Comparison of ENCODE assay signal across 22 cellular contexts in the genomic region with DNA sequence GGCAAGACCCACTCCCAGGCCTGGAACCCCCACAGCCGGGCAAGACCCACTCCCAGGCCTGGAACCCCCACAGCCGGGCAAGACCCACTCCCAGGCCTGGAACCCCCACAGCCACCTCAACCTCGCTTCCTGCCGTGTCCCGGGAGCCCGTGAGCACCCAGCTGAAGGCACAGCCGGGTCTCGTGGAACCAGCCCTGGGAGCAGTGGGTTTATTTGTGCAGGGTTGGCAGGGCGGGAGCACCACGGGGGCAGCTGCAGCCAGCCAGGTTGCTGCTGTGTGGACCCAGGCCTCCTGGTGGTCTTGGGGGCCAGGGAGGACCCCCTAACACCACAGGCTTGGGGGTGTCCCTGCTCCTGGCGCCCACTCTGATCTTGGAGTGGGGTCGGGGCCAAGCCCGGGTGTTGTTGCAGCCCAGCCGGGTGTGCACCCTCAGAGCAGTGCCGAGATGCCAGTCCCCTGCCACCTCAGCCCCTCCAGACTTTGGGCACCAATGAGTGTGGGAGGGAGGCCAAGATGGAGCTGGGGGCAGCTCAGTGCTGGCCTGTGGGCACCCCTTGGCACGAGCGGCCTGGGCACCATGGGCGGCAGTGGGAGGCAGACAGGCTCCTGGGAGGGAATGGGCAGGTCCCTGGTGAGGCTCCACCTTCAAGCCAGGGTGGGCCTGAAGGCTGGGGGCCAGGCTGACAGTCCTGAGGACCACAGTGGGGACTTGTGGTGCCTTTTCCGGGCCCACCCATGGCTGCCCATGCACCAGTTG. TPM values are rescaled to one million over a fixed set of nuclear protein-coding genes. Genes with fewer than 3 reads are reported as not detected.
DNase-seq lines count a peak whose midpoint lies in the region; ATAC-seq, FAIRE-seq and TF ChIP-seq lines count a peak whose summit lies in the region.
"Had no signal": no experiment of that assay in that cellular context is flagged by ENCODE, and none has a peak within 500 bp of the region (broad histone marks: within the 10 kb centered on the region; RNA-seq: fewer than 3 reads in every experiment).

No MANE protein-coding gene starts in this region.

- peaks cover 6 to 12% of the 10 kb centered on the region in 2 donors for H3K36me3 Mint-ChIP-seq in stimulated activated naive B cell treated with anti-CD40 and anti-IgM and Interleukin-4, amounts not matched to agents 10 μg/mL and 1 μg/mL and 100 μg/mL, for 72 hours
- H3K36me3 Mint-ChIP-seq: CD8-positive, alpha-beta T cell had no signal

- TF ChIP-seq RAD21 in HepG2 (CRISPR knock-in tag; IDR thresholded peaks at IDR 0.05): no peak

- ATAC-seq in HepG2: no peak
- no peak for ATAC-seq in stimulated activated naive B cell treated with anti-CD40 and anti-IgM and Interleukin-4, amounts not matched to agents 10 μg/mL and 1 μg/mL and 100 μg/mL, for 72 hours (replicated peaks)
- ATAC-seq: CD8-positive, alpha-beta T cell had no signal

- H3K4me1 Mint-ChIP-seq in stimulated activated naive B cell treated with anti-CD40 and anti-IgM and Interleukin-4, amounts not matched to agents 10 μg/mL and 1 μg/mL and 100 μg/mL, for 72 hours: peaks cover 5 to 6% of the 10 kb centered on the region in 2 donors

- no peak for TF ChIP-seq EP300 in HepG2 (IDR thresholded peaks at IDR 0.05; ENCODE audit: low read depth in 2 of 2, low read length in 2 of 2)
- no peak for TF ChIP-seq EP300 in HepG2 (CRISPR knock-in tag; IDR thresholded peaks at IDR 0.05; ENCODE audit: borderline replicate concordance)

- H3K9me3 Mint-ChIP-seq in stimulated activated naive B cell treated with anti-CD40 and anti-IgM and Interleukin-4, amounts not matched to agents 10 μg/mL and 1 μg/mL and 100 μg/mL, for 72 hours: peaks cover 8% of the 10 kb centered on the region in 2 donors

- H3K27me3 Mint-ChIP-seq in stimulated activated naive B cell treated with anti-CD40 and anti-IgM and Interleukin-4, amounts not matched to agents 10 μg/mL and 1 μg/mL and 100 μg/mL, for 72 hours: peaks cover 15 to 22% of the 10 kb centered on the region in 2 donors

- 0 out of 2 replicates have a peak, but pooled peaks cover 4% of the 10 kb centered on the region for H3K27me3 ChIP-seq in BLaER1
- H3K27me3 ChIP-seq in HepG2 (ENCODE audit: control insufficient read depth in 1 of 2, insufficient read depth in 2 of 2, low read length in 2 of 2): peaks cover 1 to 26% of the 10 kb centered on the region in 2 experiments; a peak in 3 of 5 replicates
- H3K27me3 ChIP-seq: BE2C had no signal

- peaks cover 32% of the 10 kb centered on the region for H3K9me3 ChIP-seq in BLaER1
- H3K9me3 ChIP-seq in HepG2 (ENCODE audit: low read length): no peaks in the 10 kb centered on the region
- peaks cover 0 to 14% of the 10 kb centered on the region in 2 donors for H3K9me3 ChIP-seq in kidney (ENCODE audit: control insufficient read depth in 1 of 2, low read length in 2 of 2)
- H3K9me3 ChIP-seq: BE2C had no signal

- no peak for DNase-seq in HepG2 (ENCODE audit: low spot score)
- no peak for DNase-seq in stimulated activated naive B cell treated with anti-CD40 and anti-IgM and Interleukin-4, amounts not matched to agents 10 μg/mL and 1 μg/mL and 100 μg/mL, for 72 hours
- DNase-seq in kidney: no peak
- no peak for DNase-seq in stimulated activated CD4-positive, alpha-beta T cell treated with anti-CD3 and anti-CD28 coated beads, Interleukin-2, amount 100 ng/mL, for 48 hours
- DNase-seq: 8988T; ACHN; BE2C; Caco-2; Calu3; CD4-positive, alpha-beta T cell; CD8-positive, alpha-beta T cell; DMS79 treated with DMSO at 0.1 percent for 48 hours; GF-D8 had no signal

- H3K27ac ChIP-seq in BLaER1 (no peak overlapping the region), HepG2 (ENCODE audit: extremely low read length, insufficient read depth, low read length) (no peak overlapping the region), kidney (ENCODE audit: low read depth in 2 of 2, low read length in 2 of 2) (no peak overlapping the region)
- H3K27ac ChIP-seq: BLaER1 treated with 17β-estradiol and CSF1 and Interleukin-3, amounts not matched to agents 10 nM and 100 nM; C4-2B had no signal

- TF ChIP-seq CTCF in HepG2 (CRISPR knock-in tag; IDR thresholded peaks at IDR 0.05): no peak
- TF ChIP-seq CTCF in kidney (IDR thresholded peaks at IDR 0.05; ENCODE audit: borderline replicate concordance, extremely low read depth, insufficient read depth): no peak

- H3K4me1 ChIP-seq in BLaER1 (peaks cover 48% of the 10 kb centered on the region), HepG2 (ENCODE audit: insufficient read depth, low read length) (peaks cover 12% of the 10 kb centered on the region), kidney (ENCODE audit: control insufficient read depth in 1 of 2, insufficient read depth in 1 of 2, low read depth in 1 of 2, low read length in 2 of 2) (no peaks in the 10 kb centered on the region)
- H3K4me1 ChIP-seq: BE2C had no signal

- H3K27ac Mint-ChIP-seq in stimulated activated naive B cell treated with anti-CD40 and anti-IgM and Interleukin-4, amounts not matched to agents 10 μg/mL and 1 μg/mL and 100 μg/mL, for 72 hours: peak overlapping the region; percentile 51
- H3K27ac Mint-ChIP-seq: CD4-positive, alpha-beta T cell; CD8-positive, alpha-beta T cell had no signal

- CTCF ChIA-PET in HepG2 (lab: Yijun Ruan, JAX; ENCODE audit: low intra/inter-chr PET ratio, low total read pairs): no interaction called here

- H2AFZ ChIP-seq in HepG2 (ENCODE audit: low read length): no peak overlapping the region

- H3K36me3 ChIP-seq in BLaER1 (peaks cover 9% of the 10 kb centered on the region), HepG2 (replicated peaks in 1 of 2; ENCODE audit: control insufficient read depth in 1 of 2, insufficient read depth in 2 of 2, low read length in 2 of 2) (no peaks in the 10 kb centered on the region), kidney (ENCODE audit: control insufficient read depth in 1 of 2, insufficient read depth in 2 of 2, low read length in 2 of 2) (no peaks in the 10 kb centered on the region)
- H3K36me3 ChIP-seq: BE2C had no signal

- POLR2A ChIA-PET in HepG2 (lab: Yijun Ruan, JAX): interaction anchor here (1.0 kb wide), 1 partner anchor 17 kb away, joined by 3 read pairs; no protein-coding TSS in a partner anchor

- WGBS in HepG2 (ENCODE audit: low lambda C conversion rate): 61% methylated on average over 6 of the region's 19 CpGs

- no peak overlapping the region for H3K9ac ChIP-seq in BLaER1
- H3K9ac ChIP-seq in HepG2 (ENCODE audit: insufficient read depth, low read depth, low read length): no peak overlapping the region
- no peak overlapping the region for H3K9ac ChIP-seq in kidney (ENCODE audit: low read length in 2 of 2)
- H3K9ac ChIP-seq: BLaER1 treated with 17β-estradiol and CSF1 and Interleukin-3, amounts not matched to agents 10 nM and 100 nM had no signal

- H4K20me1 ChIP-seq in BLaER1 (no peaks in the 10 kb centered on the region), HepG2 (ENCODE audit: insufficient read depth, low read length) (no peaks in the 10 kb centered on the region)
- H4K20me1 ChIP-seq: BLaER1 treated with 17β-estradiol and CSF1 and Interleukin-3, amounts not matched to agents 10 nM and 100 nM had no signal

- in situ Hi-C loops in HepG2 (cut with HindIII; ENCODE audit: extremely low pct_ligation_motif_present, low pct_unique_long_range_greater_than_20kb): no loop called here

- no peaks in the 10 kb centered on the region for H3K79me2 ChIP-seq in HepG2 (ENCODE audit: insufficient read depth, low read length)

- no TSS peak for BruUV-seq in HepG2 (replicated peaks; lab: Mats Ljungman, UMichigan)

- no peak overlapping the region for H3K4me3 Mint-ChIP-seq in stimulated activated naive B cell treated with anti-CD40 and anti-IgM and Interleukin-4, amounts not matched to agents 10 μg/mL and 1 μg/mL and 100 μg/mL, for 72 hours
- H3K4me3 Mint-ChIP-seq: CD4-positive, alpha-beta T cell; CD8-positive, alpha-beta T cell had no signal

- intact Hi-C loops in HepG2 (cut with micrococcal nuclease; ENCODE audit: unreplicated experiment): no loop called here
- intact Hi-C loops in kidney (cut with DNase I): no loop called here

- TF ChIP-seq POLR2A in HepG2 (IDR thresholded peaks at IDR 0.05; ENCODE audit: insufficient read depth in 1 of 2, low read depth in 2 of 2, low read length in 2 of 2): no peak

- no peak overlapping the region for H3K4me2 ChIP-seq in BLaER1
- no peak overlapping the region for H3K4me2 ChIP-seq in HepG2 (ENCODE audit: low read depth, low read length)
- H3K4me2 ChIP-seq: BLaER1 treated with 17β-estradiol and CSF1 and Interleukin-3, amounts not matched to agents 10 nM and 100 nM had no signal

- no peak for FAIRE-seq in HepG2 (lab: Jason Lieb, UNC)
- no peak for FAIRE-seq in kidney (lab: Jason Lieb, UNC)
- FAIRE-seq: A204.1, D721Med, G401.6, GM12891, GM19239 had no signal

- H3K4me3 ChIP-seq in BLaER1 (peak overlapping the region; percentile 11; the same call in 1 of the 2 replicates), HepG2 (replicated peaks in 1 of 3; ENCODE audit: insufficient read depth in 1 of 3, low read depth in 2 of 3, low read length in 3 of 3) (no peak overlapping the region), kidney (ENCODE audit: low read length in 2 of 2) (no peak overlapping the region)

RNA-seq across cellular contexts. Expression of gene PKP3, which starts 8.2 kb away (rescaled TPM):
- total RNA-seq in HepG2 (2016; rRNA removed; fragmentation: Illumina TruSeq; extraction: Trizol): 21.1 and 28.7 TPM in 2 replicates
- total RNA-seq in HepG2 (2016; cell fraction: cytosol; rRNA removed; fragmentation: Illumina TruSeq; extraction: Trizol; ENCODE audit: low read depth): 5.8 and 6.9 TPM in 2 replicates
- 17.5 and 29.7 TPM in 2 replicates for total RNA-seq in HepG2 (2016; cell fraction: insoluble cytoplasmic fraction; rRNA removed; fragmentation: Illumina TruSeq; extraction: Trizol)
- 13.9 and 14.9 TPM in 2 replicates for total RNA-seq in HepG2 (2016; cell fraction: membrane; rRNA removed; fragmentation: Illumina TruSeq; extraction: Trizol)
- 14.5 and 19.8 TPM in 2 replicates for total RNA-seq in HepG2 (2016; cell fraction: nucleus; rRNA removed; fragmentation: Illumina TruSeq; extraction: Trizol)
- polyA plus RNA-seq in HepG2 (2011; rRNA removed): 18.0 and 25.1 TPM in 2 replicates
- polyA plus RNA-seq in HepG2 (2011; cell fraction: cytosol; rRNA removed): 13.8 and 24.2 TPM in 2 replicates
- 59.8 and 70.5 TPM in 2 replicates for polyA plus RNA-seq in HepG2 (2011; cell fraction: nucleus; rRNA removed)
- polyA plus RNA-seq in HepG2 (2012): 12.9 and 13.0 TPM in 2 replicates
- 4.6 and 4.9 TPM in 2 replicates for polyA plus RNA-seq in HepG2 (2016; cell fraction: cytosol; fragmentation: Illumina TruSeq; extraction: Trizol; ENCODE audit: low read depth)
- polyA plus RNA-seq in HepG2 (2016; cell fraction: insoluble cytoplasmic fraction; fragmentation: Illumina TruSeq; extraction: Trizol; ENCODE audit: low read depth): 22.3 and 24.1 TPM in 2 replicates
- 7.9 and 9.3 TPM in 2 replicates for polyA plus RNA-seq in HepG2 (2016; cell fraction: membrane; fragmentation: Illumina TruSeq; extraction: Trizol; ENCODE audit: low read depth)
- 38.2 and 40.1 TPM in 2 replicates for polyA plus RNA-seq in HepG2 (2016; cell fraction: nucleus; fragmentation: Illumina TruSeq; extraction: Trizol; ENCODE audit: insufficient read depth, low read depth)
- polyA minus RNA-seq in HepG2 (2011; rRNA and poly(A)+ RNA removed; ENCODE audit: low replicate concordance): 30.4 and 42.3 TPM in 2 replicates
- 24.6 and 25.2 TPM in 2 replicates for polyA minus RNA-seq in HepG2 (2011; cell fraction: cytosol; rRNA and poly(A)+ RNA removed)
- polyA minus RNA-seq in HepG2 (2011; cell fraction: nucleus; rRNA and poly(A)+ RNA removed): 9.9 and 14.7 TPM in 2 replicates
- total RNA-seq in kidney: 3.6 TPM
- polyA plus RNA-seq in kidney (ENCODE audit: insufficient read depth, low read depth, low replicate concordance): 1.9 TPM
- total RNA-seq: A673 had no signal

RNA-seq across cellular contexts. Expression of gene B4GALNT4, which starts 16.5 kb away (rescaled TPM):
- 24.8 and 50.1 TPM in 2 replicates for total RNA-seq in HepG2 (2016; rRNA removed; fragmentation: Illumina TruSeq; extraction: Trizol)
- 13.7 and 15.2 TPM in 2 replicates for total RNA-seq in HepG2 (2016; cell fraction: cytosol; rRNA removed; fragmentation: Illumina TruSeq; extraction: Trizol; ENCODE audit: low read depth)
- 20.5 and 56.5 TPM in 2 replicates for total RNA-seq in HepG2 (2016; cell fraction: insoluble cytoplasmic fraction; rRNA removed; fragmentation: Illumina TruSeq; extraction: Trizol)
- total RNA-seq in HepG2 (2016; cell fraction: membrane; rRNA removed; fragmentation: Illumina TruSeq; extraction: Trizol): 36.4 and 42.9 TPM in 2 replicates
- total RNA-seq in HepG2 (2016; cell fraction: nucleus; rRNA removed; fragmentation: Illumina TruSeq; extraction: Trizol): 47.2 and 48.9 TPM in 2 replicates
- polyA plus RNA-seq in HepG2 (2011; rRNA removed): 30.5 and 34.4 TPM in 2 replicates
- 18.4 and 40.1 TPM in 2 replicates for polyA plus RNA-seq in HepG2 (2011; cell fraction: cytosol; rRNA removed)
- 268 and 442 TPM in 2 replicates for polyA plus RNA-seq in HepG2 (2011; cell fraction: nucleus; rRNA removed)
- 19.2 and 34.3 TPM in 2 replicates for polyA plus RNA-seq in HepG2 (2012)
- polyA plus RNA-seq in HepG2 (2016; cell fraction: cytosol; fragmentation: Illumina TruSeq; extraction: Trizol; ENCODE audit: low read depth): 11.8 and 14.2 TPM in 2 replicates
- polyA plus RNA-seq in HepG2 (2016; cell fraction: insoluble cytoplasmic fraction; fragmentation: Illumina TruSeq; extraction: Trizol; ENCODE audit: low read depth): 26.0 and 28.4 TPM in 2 replicates
- 26.2 and 30.9 TPM in 2 replicates for polyA plus RNA-seq in HepG2 (2016; cell fraction: membrane; fragmentation: Illumina TruSeq; extraction: Trizol; ENCODE audit: low read depth)
- 152 and 159 TPM in 2 replicates for polyA plus RNA-seq in HepG2 (2016; cell fraction: nucleus; fragmentation: Illumina TruSeq; extraction: Trizol; ENCODE audit: insufficient read depth, low read depth)
- 0.07 and 19.7 TPM in 2 replicates for polyA minus RNA-seq in HepG2 (2011; rRNA and poly(A)+ RNA removed; ENCODE audit: low replicate concordance)
- 10.4 and 11.1 TPM in 2 replicates for polyA minus RNA-seq in HepG2 (2011; cell fraction: cytosol; rRNA and poly(A)+ RNA removed)
- polyA minus RNA-seq in HepG2 (2011; cell fraction: nucleus; rRNA and poly(A)+ RNA removed): 16.9 and 22.4 TPM in 2 replicates
- 1.4 TPM for total RNA-seq in kidney
- 0.82 TPM for polyA plus RNA-seq in kidney (ENCODE audit: insufficient read depth, low read depth, low replicate concordance)

RNA-seq across cellular contexts. Expression of gene SIGIRR, which starts 29.0 kb away (rescaled TPM):
- 0.80 and 2.1 TPM in 2 replicates for total RNA-seq in HepG2 (2016; rRNA removed; fragmentation: Illumina TruSeq; extraction: Trizol)
- total RNA-seq in HepG2 (2016; cell fraction: cytosol; rRNA removed; fragmentation: Illumina TruSeq; extraction: Trizol; ENCODE audit: low read depth): 1.7 and 1.8 TPM in 2 replicates
- total RNA-seq in HepG2 (2016; cell fraction: insoluble cytoplasmic fraction; rRNA removed; fragmentation: Illumina TruSeq; extraction: Trizol): 1.4 and 2.0 TPM in 2 replicates
- 2.1 and 2.2 TPM in 2 replicates for total RNA-seq in HepG2 (2016; cell fraction: membrane; rRNA removed; fragmentation: Illumina TruSeq; extraction: Trizol)
- 1.8 and 1.9 TPM in 2 replicates for total RNA-seq in HepG2 (2016; cell fraction: nucleus; rRNA removed; fragmentation: Illumina TruSeq; extraction: Trizol)
- polyA plus RNA-seq in HepG2 (2011; rRNA removed): 1.2 and 2.1 TPM in 2 replicates
- 1.1 and 2.0 TPM in 2 replicates for polyA plus RNA-seq in HepG2 (2011; cell fraction: cytosol; rRNA removed)
- polyA plus RNA-seq in HepG2 (2011; cell fraction: nucleus; rRNA removed): 4.9 and 10.2 TPM in 2 replicates
- polyA plus RNA-seq in HepG2 (2012): 1.6 and 2.0 TPM in 2 replicates
- 1.6 and 2.7 TPM in 2 replicates for polyA plus RNA-seq in HepG2 (2016; cell fraction: cytosol; fragmentation: Illumina TruSeq; extraction: Trizol; ENCODE audit: low read depth)
- 1.0 and 2.1 TPM in 2 replicates for polyA plus RNA-seq in HepG2 (2016; cell fraction: insoluble cytoplasmic fraction; fragmentation: Illumina TruSeq; extraction: Trizol; ENCODE audit: low read depth)
- 2.8 and 4.3 TPM in 2 replicates for polyA plus RNA-seq in HepG2 (2016; cell fraction: membrane; fragmentation: Illumina TruSeq; extraction: Trizol; ENCODE audit: low read depth)
- polyA plus RNA-seq in HepG2 (2016; cell fraction: nucleus; fragmentation: Illumina TruSeq; extraction: Trizol; ENCODE audit: insufficient read depth, low read depth): 5.7 and 7.3 TPM in 2 replicates
- polyA minus RNA-seq in HepG2 (2011; rRNA and poly(A)+ RNA removed; ENCODE audit: low replicate concordance): 2.3 and 4.3 TPM in 2 replicates
- 1.5 and 1.8 TPM in 2 replicates for polyA minus RNA-seq in HepG2 (2011; cell fraction: cytosol; rRNA and poly(A)+ RNA removed)
- polyA minus RNA-seq in HepG2 (2011; cell fraction: nucleus; rRNA and poly(A)+ RNA removed): not detected in 2 replicates
- 89.1 TPM for total RNA-seq in kidney
- polyA plus RNA-seq in kidney (ENCODE audit: insufficient read depth, low read depth, low replicate concordance): 181 TPM

RNA-seq across cellular contexts. Expression of gene ANO9, which starts 56.0 kb away (rescaled TPM):
- total RNA-seq in HepG2 (2016; rRNA removed; fragmentation: Illumina TruSeq; extraction: Trizol): 1.5 and 8.9 TPM in 2 replicates
- 1.8 and 2.3 TPM in 2 replicates for total RNA-seq in HepG2 (2016; cell fraction: cytosol; rRNA removed; fragmentation: Illumina TruSeq; extraction: Trizol; ENCODE audit: low read depth)
- 1.2 and 9.2 TPM in 2 replicates for total RNA-seq in HepG2 (2016; cell fraction: insoluble cytoplasmic fraction; rRNA removed; fragmentation: Illumina TruSeq; extraction: Trizol)
- 1.7 and 2.0 TPM in 2 replicates for total RNA-seq in HepG2 (2016; cell fraction: membrane; rRNA removed; fragmentation: Illumina TruSeq; extraction: Trizol)
- total RNA-seq in HepG2 (2016; cell fraction: nucleus; rRNA removed; fragmentation: Illumina TruSeq; extraction: Trizol): 14.4 and 16.4 TPM in 2 replicates
- polyA plus RNA-seq in HepG2 (2011; rRNA removed): 14.3 and 19.9 TPM in 2 replicates
- 2.2 and 2.9 TPM in 2 replicates for polyA plus RNA-seq in HepG2 (2011; cell fraction: cytosol; rRNA removed)
- polyA plus RNA-seq in HepG2 (2011; cell fraction: nucleus; rRNA removed): 267 and 279 TPM in 2 replicates
- polyA plus RNA-seq in HepG2 (2012): 18.3 and 18.6 TPM in 2 replicates
- polyA plus RNA-seq in HepG2 (2016; cell fraction: cytosol; fragmentation: Illumina TruSeq; extraction: Trizol; ENCODE audit: low read depth): 0.44 and 0.54 TPM in 2 replicates
- polyA plus RNA-seq in HepG2 (2016; cell fraction: insoluble cytoplasmic fraction; fragmentation: Illumina TruSeq; extraction: Trizol; ENCODE audit: low read depth): 1.5 and 1.9 TPM in 2 replicates
- polyA plus RNA-seq in HepG2 (2016; cell fraction: membrane; fragmentation: Illumina TruSeq; extraction: Trizol; ENCODE audit: low read depth): 0.82 and 1.0 TPM in 2 replicates
- polyA plus RNA-seq in HepG2 (2016; cell fraction: nucleus; fragmentation: Illumina TruSeq; extraction: Trizol; ENCODE audit: insufficient read depth, low read depth): 71.0 and 80.1 TPM in 2 replicates
- 0.23 and 6.4 TPM in 2 replicates for polyA minus RNA-seq in HepG2 (2011; rRNA and poly(A)+ RNA removed; ENCODE audit: low replicate concordance)
- polyA minus RNA-seq in HepG2 (2011; cell fraction: cytosol; rRNA and poly(A)+ RNA removed): 0.97 and 2.5 TPM in 2 replicates
- 14.8 and 15.1 TPM in 2 replicates for polyA minus RNA-seq in HepG2 (2011; cell fraction: nucleus; rRNA and poly(A)+ RNA removed)
- 21.8 TPM for total RNA-seq in kidney
- 11.3 TPM for polyA plus RNA-seq in kidney (ENCODE audit: insufficient read depth, low read depth, low replicate concordance)
- total RNA-seq: A673 had no signal

Comparison
In these comparisons a context has a peak if more than half of its experiments do, and no peak if none do; other contexts are left out.
1. RNA of gene SIGIRR, which starts 29.0 kb away (total RNA-seq): 89.1 TPM in kidney (single experiment); 0.80 to 2.2 TPM in HepG2; every median in the first group is over 10 times any median in the second.